11 cellular contexts compared by ENCODE assay signal in genomic region chr11:117181586-117182550, GRCh38. TPM values are rescaled to one million over a fixed set of nuclear protein-coding genes. Genes with fewer than 3 reads are reported as not detected.
DNase-seq lines count a peak whose midpoint lies in the region; ATAC-seq and TF ChIP-seq lines count a peak whose summit lies in the region.
"Had no signal": no experiment of that assay in that cellular context is flagged by ENCODE, and none has a peak within 500 bp of the region (broad histone marks: within the 10 kb centered on the region; RNA-seq: fewer than 3 reads in every experiment).

No MANE protein-coding gene starts in this region.

- WGBS in ovary, 3 donors: 86 to 90% (median 90%) methylated on average over 22 of the region's 22 CpGs

- no peak for TF ChIP-seq RAD21 in HCT116 (IDR thresholded peaks at IDR 0.05; ENCODE audit: low read depth)

- no peak overlapping the region for H3K4me3 Mint-ChIP-seq in T-cell

- no peak overlapping the region for H3K4me2 ChIP-seq in HCT116 (ENCODE audit: low read length)

- H3K9me3 Mint-ChIP-seq in T-cell: no peaks in the 10 kb centered on the region
- H3K9me3 Mint-ChIP-seq: activated naive CD4-positive, alpha-beta T cell treated with anti-CD3 and anti-CD28 coated beads, Interleukin-2, amount 10 ng/mL, durations not matched to agents 7 days and 5 days had no signal

- no peaks in the 10 kb centered on the region for H4K20me1 ChIP-seq in HCT116 (ENCODE audit: insufficient read depth)

- peaks cover 29 to 35% (median 29%) of the 10 kb centered on the region in 3 donors for H3K4me1 Mint-ChIP-seq in T-cell

- TF ChIP-seq POLR2A in HCT116 (IDR thresholded peaks at IDR 0.05; ENCODE audit: borderline replicate concordance, extremely low read depth, insufficient read depth, insufficient read length) (no peak), ovary (IDR thresholded peaks at IDR 0.05) (no peak)

- RAD21 ChIA-PET in HCT116 (lab: Charles Lee; ENCODE audit: low non-redundant PET in 1 of 2, low total read pairs in 2 of 2, uncharacterized antibody in 2 of 2, unreplicated experiment in 2 of 2): interaction anchor here in 1 of 2 experiments (1.0 kb wide), 1 partner anchor 45 kb away, joined by 3 read pairs; no protein-coding TSS in a partner anchor

- peaks cover 9% of the 10 kb centered on the region for H3K36me3 Mint-ChIP-seq in T-cell

- no peak overlapping the region for H2AFZ ChIP-seq in HCT116 (ENCODE audit: low read depth, low read length, poor library complexity, severe bottlenecking)

- ATAC-seq in HCT116: 0 out of 2 replicates have a peak, but pooled peaks have one; percentile 0
- ATAC-seq in GM21619 (IDR thresholded peaks at IDR 0.05; ENCODE audit: unreplicated experiment): no peak
- no peak for ATAC-seq in T-cell (replicated peaks in 1 of 4)

- POLR2A ChIA-PET in HCT116 (lab: Charles Lee) (no interaction called here), T-cell (lab: Charles Lee) (interaction anchor here in 1 of 2 donors (0.5 kb wide), 1 partner anchor 10 kb away, joined by 3 read pairs; no protein-coding TSS in a partner anchor)

- H3K27me3 ChIP-seq in HCT116 (ENCODE audit: insufficient read depth, low read length) (no peaks in the 10 kb centered on the region), colonic mucosa (no peaks in the 10 kb centered on the region), ovary (no peaks in the 10 kb centered on the region)

- H3K4me3 ChIP-seq in HCT116 (replicated peaks in 1 of 2; ENCODE audit: low read depth in 1 of 2, low read length in 2 of 2): no peak overlapping the region
- no peak overlapping the region for H3K4me3 ChIP-seq in colonic mucosa
- H3K4me3 ChIP-seq in ovary: no peak overlapping the region
- H3K4me3 ChIP-seq in foreskin fibroblast (ENCODE audit: low read depth in 1 of 2, low read length in 2 of 2): no peak overlapping the region

- peak overlapping the region in 1 of 2 donors; percentile 16 for H3K27ac Mint-ChIP-seq in T-cell

- CTCF ChIA-PET in HCT116 (lab: Charles Lee): interaction anchor here (0.6 to 5.3 kb wide), 6 partner anchors 9 to 45 kb away, joined by 3 to 30 read pairs (median 5); partner anchors contain the start of gene PAFAH1B2
- CTCF ChIA-PET in T-cell (lab: Charles Lee): interaction anchor here (0.5 to 3.7 kb wide), 6 partner anchors 15 to 768 kb away, joined by 3 to 38 read pairs (median 6); no protein-coding TSS in a partner anchor

- no TSS peak for BruUV-seq in HCT116 (replicated peaks; lab: Mats Ljungman, UMichigan)

- peaks cover 24 to 36% of the 10 kb centered on the region in 2 experiments for H3K4me1 ChIP-seq in HCT116 (ENCODE audit: control insufficient read depth in 1 of 2, insufficient read depth in 2 of 2, low read length in 2 of 2)
- H3K4me1 ChIP-seq in colonic mucosa: no peaks in the 10 kb centered on the region
- peaks cover 22% of the 10 kb centered on the region for H3K4me1 ChIP-seq in ovary (ENCODE audit: insufficient read depth)

- intact Hi-C loops in HCT116 (cut with micrococcal nuclease) (loop anchor here (1.0 kb wide), 1 partner anchor 44 kb away; no protein-coding TSS in a partner anchor), colonic mucosa (cut with DNase I) (loop anchor here (2.0 kb wide), 1 partner anchor 49 kb away; no protein-coding TSS in a partner anchor), ovary (cut with DNase I) (loop anchor here in 1 of 4 donors (5.0 kb wide), 1 partner anchor 45 kb away; no protein-coding TSS in a partner anchor)

- no peaks in the 10 kb centered on the region for H3K27me3 Mint-ChIP-seq in T-cell
- H3K27me3 Mint-ChIP-seq: activated naive CD4-positive, alpha-beta T cell treated with anti-CD3 and anti-CD28 coated beads, Interleukin-2, amount 10 ng/mL, durations not matched to agents 7 days and 5 days had no signal

- no peaks in the 10 kb centered on the region for H3K79me2 ChIP-seq in HCT116 (ENCODE audit: insufficient read depth, low read length)

- no peaks in the 10 kb centered on the region for H3K9me2 ChIP-seq in HCT116 (ENCODE audit: insufficient read depth)

- no peak for TF ChIP-seq CTCF in C4-2B (conservative IDR thresholded peaks at IDR 0.05)
- no peak; a peak in 1 of 6 replicates for TF ChIP-seq CTCF in HCT116 (IDR thresholded peaks at IDR 0.05 in 2 of 3, conservative IDR thresholded peaks at IDR 0.05 in 1 of 3; ENCODE audit: borderline replicate concordance in 1 of 3, insufficient read depth in 1 of 3, low read depth in 2 of 3, low read length in 2 of 3)
- no peak for TF ChIP-seq CTCF in colonic mucosa (IDR thresholded peaks at IDR 0.05)
- TF ChIP-seq CTCF in ovary (IDR thresholded peaks at IDR 0.05): no peak
- TF ChIP-seq CTCF in foreskin fibroblast (IDR thresholded peaks at IDR 0.05; ENCODE audit: low read depth, low read length): no peak

- no peak for DNase-seq in HCT116 (ENCODE audit: low read depth, low spot score)
- DNase-seq in colonic mucosa: peak; percentile 22
- DNase-seq in ovary: peak in 1 of 5 donors; percentile 43
- DNase-seq in foreskin fibroblast: no peak
- no peak for DNase-seq in kidney glomerular epithelial cell (lab: John Stamatoyannopoulos, UW)
- DNase-seq in T-cell: no peak
- DNase-seq: NCI-H2081 treated with DMSO at 0.1 percent for 48 hours, NCI-H748 treated with DMSO at 0.1 percent for 48 hours had no signal

- H3K9ac ChIP-seq in HCT116 (ENCODE audit: low read length): no peak overlapping the region
- H3K9ac ChIP-seq in colonic mucosa (ENCODE audit: low read depth in 2 of 2, low read length in 2 of 2): no peak overlapping the region

- H3K27ac ChIP-seq in C4-2B: peak overlapping the region; percentile 70
- no peak overlapping the region for H3K27ac ChIP-seq in HCT116 (ENCODE audit: low read depth, low read length)
- no peak overlapping the region for H3K27ac ChIP-seq in colonic mucosa
- peak overlapping the region; percentile 8 to 38 for H3K27ac ChIP-seq in ovary

- no peaks in the 10 kb centered on the region; a peak in 2 of 4 replicates for H3K36me3 ChIP-seq in HCT116 (ENCODE audit: control insufficient read depth in 1 of 2, insufficient read depth in 2 of 2, low read length in 2 of 2)
- no peaks in the 10 kb centered on the region for H3K36me3 ChIP-seq in colonic mucosa
- no peaks in the 10 kb centered on the region for H3K36me3 ChIP-seq in ovary

- H3K9me3 ChIP-seq in HCT116 (ENCODE audit: control insufficient read depth in 1 of 2, insufficient read depth in 1 of 2, low read depth in 1 of 2, low read length in 2 of 2) (no peaks in the 10 kb centered on the region), colonic mucosa (no peaks in the 10 kb centered on the region), ovary (no peaks in the 10 kb centered on the region)

- TF ChIP-seq EP300 in ovary (IDR thresholded peaks at IDR 0.05): no peak

TF ChIP-seq in HCT116, 20 proteins besides CTCF, POLR2A, EP300 and RAD21:
- TF ChIP-seq SRF (IDR thresholded peaks at IDR 0.05; ENCODE audit: low read depth) (no peak), FOSL1 (IDR thresholded peaks at IDR 0.05; ENCODE audit: low read depth) (no peak), EZH2phosphoT487 (IDR thresholded peaks at IDR 0.05; ENCODE audit: borderline replicate concordance) (no peak)

RNA-seq across cellular contexts. Expression of gene SIDT2, which starts 3.3 kb away (rescaled TPM):
- total RNA-seq in HCT116 (2021; ENCODE audit: unreplicated experiment) (37.0 TPM), colonic mucosa (10 to 100 TPM; 42.9 to 69.3 TPM), ovary (100 to 1,000 TPM in 1 of 7 donors, 10 to 100 TPM in 6; 36.5 to 141 (median 73.7) TPM), T-cell (100 to 1,000 TPM in 2 of 5 donors, 10 to 100 TPM in 3; 46.3 to 110 (median 59.5) TPM)
- polyA plus RNA-seq in HCT116 (2012): 22.3 and 26.2 TPM in 2 replicates
- 100 to 1,000 TPM in 1 of 2 donors, 10 to 100 TPM in 1; 59.2 to 106 TPM for polyA plus RNA-seq in ovary

RNA-seq across cellular contexts. Expression of gene TAGLN, which starts 17.3 kb away (rescaled TPM):
- total RNA-seq in HCT116 (2021; ENCODE audit: unreplicated experiment) (10.0 TPM), colonic mucosa (100 to 1,000 TPM in 1 of 2 donors, 10 to 100 TPM in 1; 86.8 to 989 TPM), ovary (1,000 to 10,000 TPM in 3 of 7 donors, 100 to 1,000 TPM in 4; 491 to 2,646 (median 828) TPM), T-cell (10 to 100 TPM in 4 of 5 donors, 1 to 10 TPM in 1; 8.5 to 19.7 (median 13.4) TPM)
- polyA plus RNA-seq in HCT116 (2012): 15.2 and 16.1 TPM in 2 replicates
- 1,000 to 10,000 TPM; 1,650 to 3,307 TPM for polyA plus RNA-seq in ovary

RNA-seq across cellular contexts. Expression of gene PAFAH1B2, which starts 37.8 kb away (rescaled TPM):
- 154 TPM for total RNA-seq in HCT116 (2021; ENCODE audit: unreplicated experiment)
- polyA plus RNA-seq in HCT116 (2012): 40.3 and 47.9 TPM in 2 replicates
- total RNA-seq in colonic mucosa: 10 to 100 TPM; 76.4 to 80.5 TPM
- 10 to 100 TPM; 57.2 to 95.6 (median 83.3) TPM for total RNA-seq in ovary
- 10 to 100 TPM; 23.0 to 45.9 TPM for polyA plus RNA-seq in ovary
- total RNA-seq in T-cell: 10 to 100 TPM; 44.1 to 55.9 (median 55.6) TPM

RNA-seq across cellular contexts. Expression of gene PCSK7, which starts 50.0 kb away (rescaled TPM):
- total RNA-seq in HCT116 (2021; ENCODE audit: unreplicated experiment): 30.0 TPM
- 10.9 and 12.5 TPM in 2 replicates for polyA plus RNA-seq in HCT116 (2012)
- 100 to 1,000 TPM; 111 to 195 TPM for total RNA-seq in colonic mucosa
- 10 to 100 TPM; 16.3 to 67.7 (median 32.2) TPM for total RNA-seq in ovary
- 10 to 100 TPM; 14.5 to 15.7 TPM for polyA plus RNA-seq in ovary
- total RNA-seq in T-cell: 100 to 1,000 TPM; 300 to 368 (median 336) TPM

RNA-seq across cellular contexts. Expression of gene RNF214, which starts 50.6 kb away (rescaled TPM):
- total RNA-seq in HCT116 (2021; ENCODE audit: unreplicated experiment) (29.3 TPM), colonic mucosa (10 to 100 TPM; 20.0 to 20.3 TPM), ovary (10 to 100 TPM in 6 of 7 donors, 1 to 10 TPM in 1; 9.7 to 40.9 (median 29.3) TPM), T-cell (10 to 100 TPM; 21.6 to 31.7 (median 30.5) TPM)
- polyA plus RNA-seq in HCT116 (2012): 21.0 and 21.1 TPM in 2 replicates
- polyA plus RNA-seq in ovary: 10 to 100 TPM; 12.8 to 22.7 TPM

Comparison
In these comparisons a context has a peak if more than half of its experiments do, and no peak if none do; other contexts are left out.
1. H3K27ac ChIP-seq: peak in C4-2B (single experiment) and ovary (2 of 2); none in HCT116 (single experiment) and colonic mucosa (single experiment).